3 cellular contexts compared by ENCODE assay signal in genomic region chr18:35170323-35170722, GRCh38.
A peak's percentile ranks its signal among the peaks of the same experiment; 100 is the strongest.
TF ChIP-seq lines count a peak whose summit lies in the region.

No MANE protein-coding gene starts in this region.

TF ChIP-seq in HEK293, 187 proteins besides CTCF, POLR2A, EP300 and RAD21:
- TF ChIP-seq ZNF146 (tag by site-specific recombination; IDR thresholded peaks at IDR 0.05), result peak; percentile 19; the same call in 1 of the 2 replicates
- TF ChIP-seq, protein P1, sequence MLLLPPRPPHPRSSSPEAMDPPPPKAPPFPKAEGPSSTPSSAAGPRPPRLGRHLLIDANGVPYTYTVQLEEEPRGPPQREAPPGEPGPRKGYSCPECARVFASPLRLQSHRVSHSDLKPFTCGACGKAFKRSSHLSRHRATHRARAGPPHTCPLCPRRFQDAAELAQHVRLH (tag by site-specific recombination; IDR thresholded peaks at IDR 0.05), result peak; percentile 17; the same call in 1 of the 2 replicates

TF ChIP-seq in K562, 482 proteins besides CTCF, POLR2A, EP300 and RAD21:
- peak; percentile 12 for TF ChIP-seq RBM25 (IDR thresholded peaks at IDR 0.05; ENCODE audit: low read depth, low read length, severe bottlenecking)
- TF ChIP-seq BCOR (IDR thresholded peaks at IDR 0.05), result peak; percentile 31; the same call in 1 of the 2 replicates
- TF ChIP-seq ZNF146 (CRISPR knock-in tag; IDR thresholded peaks at IDR 0.05; ENCODE audit: unreplicated experiment), result peak; percentile 85

TF ChIP-seq in HepG2, 621 proteins besides CTCF, POLR2A, EP300 and RAD21:
- peak; percentile 50; the same call in 1 of the 2 replicates for TF ChIP-seq ZNF280D (CRISPR knock-in tag; IDR thresholded peaks at IDR 0.05)
- TF ChIP-seq, protein P2, sequence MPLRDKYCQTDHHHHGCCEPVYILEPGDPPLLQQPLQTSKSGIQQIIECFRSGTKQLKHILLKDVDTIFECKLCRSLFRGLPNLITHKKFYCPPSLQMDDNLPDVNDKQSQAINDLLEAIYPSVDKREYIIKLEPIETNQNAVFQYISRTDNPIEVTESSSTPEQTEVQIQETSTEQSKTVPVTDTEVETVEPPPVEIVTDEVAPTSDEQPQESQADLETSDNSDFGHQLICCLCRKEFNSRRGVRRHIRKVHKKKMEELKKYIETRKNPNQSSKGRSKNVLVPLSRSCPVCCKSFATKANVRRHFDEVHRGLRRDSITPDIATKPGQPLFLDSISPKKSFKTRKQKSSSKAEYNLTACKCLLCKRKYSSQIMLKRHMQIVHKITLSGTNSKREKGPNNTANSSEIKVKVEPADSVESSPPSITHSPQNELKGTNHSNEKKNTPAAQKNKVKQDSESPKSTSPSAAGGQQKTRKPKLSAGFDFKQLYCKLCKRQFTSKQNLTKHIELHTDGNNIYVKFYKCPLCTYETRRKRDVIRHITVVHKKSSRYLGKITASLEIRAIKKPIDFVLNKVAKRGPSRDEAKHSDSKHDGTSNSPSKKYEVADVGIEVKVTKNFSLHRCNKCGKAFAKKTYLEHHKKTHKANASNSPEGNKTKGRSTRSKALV (CRISPR knock-in tag; IDR thresholded peaks at IDR 0.05), result 0 out of 2 replicates have a peak, but pooled peaks have one; percentile 1
- TF ChIP-seq ZMYM3 (CRISPR knock-in tag; IDR thresholded peaks at IDR 0.05), result peak; percentile 83; the same call in 1 of the 2 replicates
- 0 out of 2 replicates have a peak, but pooled peaks have one; percentile 9 for TF ChIP-seq ZNF614 (CRISPR knock-in tag; IDR thresholded peaks at IDR 0.05; ENCODE audit: borderline replicate concordance)
- TF ChIP-seq RCOR2 (CRISPR knock-in tag; IDR thresholded peaks at IDR 0.05), result 0 out of 2 replicates have a peak, but pooled peaks have one; percentile 43
